Comparison of ENCODE assay signal across 11 cellular contexts in genomic region chr18:10015288-10015701, GRCh38.
DNase-seq lines count a peak whose midpoint lies in the region; ATAC-seq and TF ChIP-seq lines count a peak whose summit lies in the region.
"Had no signal": no experiment of that assay in that cellular context is flagged by ENCODE, and none has a peak within 500 bp of the region (broad histone marks: within the 10 kb centered on the region; RNA-seq: fewer than 3 reads in every experiment).

No MANE protein-coding gene starts in this region.

- BruUV-seq in IMR-90 (replicated peaks; lab: Mats Ljungman, UMichigan) = no TSS peak

- peak overlapping the region; percentile 60 for H2BK20ac ChIP-seq in IMR-90 (ENCODE audit: low read depth, low read length)

- 0 out of 2 replicates have a peak, but pooled peaks cover 4% of the 10 kb centered on the region for H4K20me1 ChIP-seq in IMR-90 (ENCODE audit: insufficient read depth, low read length)

- no peaks in the 10 kb centered on the region for H3K9me3 ChIP-seq in IMR-90 (ENCODE audit: control insufficient read depth, insufficient read depth, low read length)
- no peaks in the 10 kb centered on the region for H3K9me3 ChIP-seq in upper lobe of right lung
- H3K9me3 ChIP-seq: mucosa of descending colon had no signal

- H3K36me3 ChIP-seq in IMR-90 (ENCODE audit: control insufficient read depth, insufficient read depth, low read length) (no peaks in the 10 kb centered on the region), upper lobe of right lung (no peaks in the 10 kb centered on the region)

- H3K9me1 ChIP-seq in IMR-90 (ENCODE audit: insufficient read depth, low read length) = peaks cover 19% of the 10 kb centered on the region

- POLR2A ChIA-PET in IMR-90 (lab: Charles Lee; ENCODE audit: unreplicated experiment) = no interaction called here
- POLR2A ChIA-PET in HEK293T (lab: Yijun Ruan, JAX) = no interaction called here

- peak overlapping the region; percentile 76 for H3K4ac ChIP-seq in IMR-90 (ENCODE audit: low read depth, low read length)

- peak overlapping the region; percentile 49 for H3K14ac ChIP-seq in IMR-90 (replicated peaks; ENCODE audit: low read depth, low read length)

- peaks cover 15% of the 10 kb centered on the region for H3K4me1 ChIP-seq in IMR-90 (ENCODE audit: control insufficient read depth, insufficient read depth, low read length)
- H3K4me1 ChIP-seq in upper lobe of right lung = peaks cover 32% of the 10 kb centered on the region

- peak overlapping the region; percentile 39 for H3K27ac Mint-ChIP-seq in dendritic cell treated with granulocyte-macrophage colony-stimulating factor and Interleukin-4, amounts not matched to agents 40 ng/mL and 50 ng/mL, for 4 days
- H3K27ac Mint-ChIP-seq: H9 had no signal

- H3K9me3 Mint-ChIP-seq in dendritic cell treated with granulocyte-macrophage colony-stimulating factor and Interleukin-4, amounts not matched to agents 40 ng/mL and 50 ng/mL, for 4 days = no peaks in the 10 kb centered on the region
- H3K9me3 Mint-ChIP-seq: H9 had no signal

- peak overlapping the region; percentile 34 for H4K91ac ChIP-seq in IMR-90 (ENCODE audit: insufficient read depth, low read depth, low read length)

- peak overlapping the region; percentile 41 for H4K5ac ChIP-seq in IMR-90 (ENCODE audit: low read depth, low read length)

- H3K4me3 Mint-ChIP-seq in dendritic cell treated with granulocyte-macrophage colony-stimulating factor and Interleukin-4, amounts not matched to agents 40 ng/mL and 50 ng/mL, for 4 days = no peak overlapping the region
- H3K4me3 Mint-ChIP-seq: H9 had no signal

- peak overlapping the region; percentile 41; the same call in 1 of the 2 replicates for H2AK5ac ChIP-seq in IMR-90 (ENCODE audit: low read depth, low read length)

- WGBS in IMR-90 (ENCODE audit: extremely low coverage in 2 of 2, insufficient read length in 1 of 2), 2 experiments = 50% methylated on average over 7 of the region's 9 CpGs; no CpG with 5 or more reads in 1 of the 2 experiments

- TF ChIP-seq CTCF in IMR-90 (conservative IDR thresholded peaks at IDR 0.05; ENCODE audit: low read depth, low read length) (no peak), upper lobe of right lung (IDR thresholded peaks at IDR 0.05) (no peak)

- H3K4me2 ChIP-seq in IMR-90 (ENCODE audit: low read depth, low read length) = no peak overlapping the region

- dilution Hi-C loops in IMR-90 (cut with HindIII; ENCODE audit: low sequenced_read_pairs, unreplicated experiment) = no loop called here

- intact Hi-C loops in IMR-90 (cut with micrococcal nuclease) (loop anchor here (5.0 to 10.0 kb wide), 2 partner anchors 107 to 220 kb away; no protein-coding TSS in a partner anchor), upper lobe of right lung (cut with DNase I) (no loop called here)
- intact Hi-C loops in dendritic cell treated with granulocyte-macrophage colony-stimulating factor and Interleukin-4, amounts not matched to agents 40 ng/mL and 50 ng/mL, for 4 days (cut with micrococcal nuclease) = no loop called here

- in situ Hi-C loops in IMR-90 (cut with MboI; ENCODE audit: low sequenced_read_pairs) = no loop called here

- H3K4me1 Mint-ChIP-seq in dendritic cell treated with granulocyte-macrophage colony-stimulating factor and Interleukin-4, amounts not matched to agents 40 ng/mL and 50 ng/mL, for 4 days (ENCODE audit: low read depth) = peaks cover 53% of the 10 kb centered on the region

- peak overlapping the region; percentile 21 for H3K27ac ChIP-seq in IMR-90 (ENCODE audit: insufficient read depth, low read length)
- H3K27ac ChIP-seq in upper lobe of right lung = peak overlapping the region; percentile 2

- no peak for TF ChIP-seq RAD21 in IMR-90 (IDR thresholded peaks at IDR 0.05; ENCODE audit: low read length)

- no peak for TF ChIP-seq POLR2A in IMR-90 (IDR thresholded peaks at IDR 0.05; ENCODE audit: low read depth, low read length)

- peak overlapping the region; percentile 58; the same call in 1 of the 2 replicates for H3K23ac ChIP-seq in IMR-90 (ENCODE audit: low read depth, low read length)

- H3K4me3 ChIP-seq in IMR-90 (ENCODE audit: insufficient read depth, low read depth, low read length) (no peak overlapping the region), upper lobe of right lung (no peak overlapping the region)
- H3K4me3 ChIP-seq: mucosa of descending colon had no signal

- H2BK15ac ChIP-seq in IMR-90 (ENCODE audit: low read depth, low read length) = peak overlapping the region; percentile 94; the same call in 2 of the 3 replicates

- no peaks in the 10 kb centered on the region for H3K27me3 Mint-ChIP-seq in dendritic cell treated with granulocyte-macrophage colony-stimulating factor and Interleukin-4, amounts not matched to agents 40 ng/mL and 50 ng/mL, for 4 days

- no peak overlapping the region for H3K56ac ChIP-seq in IMR-90 (ENCODE audit: extremely low read depth, insufficient read depth, low read length)

- ATAC-seq in IMR-90 (ENCODE audit: low read depth) = no peak
- ATAC-seq in upper lobe of right lung = no peak
- no peak for ATAC-seq in GM19455 (IDR thresholded peaks at IDR 0.05; ENCODE audit: unreplicated experiment)
- no peak for ATAC-seq in GM21529 (IDR thresholded peaks at IDR 0.05; ENCODE audit: unreplicated experiment)

- CTCF ChIA-PET in IMR-90 (lab: Yijun Ruan, JAX) (interaction anchor here (1.2 to 1.5 kb wide), 4 partner anchors 9 to 505 kb away, joined by 3 to 6 read pairs (median 4); no protein-coding TSS in a partner anchor), HEK293T (lab: Yijun Ruan, JAX) (interaction anchor here (0.6 kb wide), 1 partner anchor 1138 kb away, joined by 3 read pairs; no protein-coding TSS in a partner anchor)

- no peaks in the 10 kb centered on the region for H3K36me3 Mint-ChIP-seq in dendritic cell treated with granulocyte-macrophage colony-stimulating factor and Interleukin-4, amounts not matched to agents 40 ng/mL and 50 ng/mL, for 4 days (ENCODE audit: low read depth)

- H3K18ac ChIP-seq in IMR-90 (ENCODE audit: low read depth, low read length) = peak overlapping the region; percentile 51

- DNase-seq in IMR-90 (peak; percentile 17), left kidney (ENCODE audit: low read depth, low spot score) (peak; percentile 63), upper lobe of right lung (no peak), COR-L47 (lab: John Stamatoyannopoulos, UW) (no peak), HEK293T (ENCODE audit: extremely low spot score) (no peak)
- DNase-seq: H9, mucosa of descending colon, NCI-H1436 treated with DMSO at 0.1 percent for 48 hours had no signal

- peak overlapping the region; percentile 85 for H2BK120ac ChIP-seq in IMR-90 (ENCODE audit: low read depth, low read length)

- peak overlapping the region in 1 of 2 experiments; percentile 49; a peak in 2 of 4 replicates for H4K8ac ChIP-seq in IMR-90 (ENCODE audit: low read depth in 2 of 2, low read length in 2 of 2)

- no peak overlapping the region; the same call in 1 of the 2 replicates for H3K9ac ChIP-seq in IMR-90 (ENCODE audit: low read depth, low read length)

- H3K79me1 ChIP-seq in IMR-90 (ENCODE audit: low read depth in 1 of 2, low read length in 2 of 2) = no peaks in the 10 kb centered on the region

- H3K27me3 ChIP-seq in IMR-90 (ENCODE audit: control insufficient read depth, insufficient read depth, low read length) (no peaks in the 10 kb centered on the region), upper lobe of right lung (no peaks in the 10 kb centered on the region)

- no peak overlapping the region for H2AK9ac ChIP-seq in IMR-90 (replicated peaks; ENCODE audit: low read depth, low read length, poor library complexity)

- H2BK5ac ChIP-seq in IMR-90 (ENCODE audit: low read depth, low read length, poor library complexity, severe bottlenecking) = no peak overlapping the region

- H2AFZ ChIP-seq in IMR-90 (replicated peaks; ENCODE audit: low read length, poor library complexity) = peak overlapping the region; percentile 64

TF ChIP-seq in IMR-90, 13 proteins besides CTCF, POLR2A, EP300 and RAD21 (continues in another document):
- TF ChIP-seq MAZ (IDR thresholded peaks at IDR 0.05; ENCODE audit: borderline replicate concordance, low read depth, low read length) = no peak
- TF ChIP-seq ELK1 (IDR thresholded peaks at IDR 0.05; ENCODE audit: borderline replicate concordance, low read depth, low read length) = no peak
- no peak for TF ChIP-seq FOS (IDR thresholded peaks at IDR 0.05; ENCODE audit: low read depth, low read length)

TF ChIP-seq in HEK293T, 16 proteins besides CTCF, POLR2A, EP300 and RAD21:
- TF ChIP-seq L3MBTL2 (conservative IDR thresholded peaks at IDR 0.05) (no peak), ARNT (IDR thresholded peaks at IDR 0.05) (no peak), NFRKB (IDR thresholded peaks at IDR 0.05) (no peak), FOXM1 (IDR thresholded peaks at IDR 0.05; ENCODE audit: borderline replicate concordance) (no peak), ELF4 (IDR thresholded peaks at IDR 0.05) (no peak), SUZ12 (IDR thresholded peaks at IDR 0.05) (no peak), BHLHE40 (IDR thresholded peaks at IDR 0.05; ENCODE audit: borderline replicate concordance) (no peak), PKNOX1 (IDR thresholded peaks at IDR 0.05) (no peak), SP1 (IDR thresholded peaks at IDR 0.05) (no peak), CTBP1 (IDR thresholded peaks at IDR 0.05; ENCODE audit: borderline replicate concordance) (no peak), HDGF (IDR thresholded peaks at IDR 0.05; ENCODE audit: borderline replicate concordance) (no peak), FOXA1 (IDR thresholded peaks at IDR 0.05) (no peak), LEF1 (IDR thresholded peaks at IDR 0.05; ENCODE audit: borderline replicate concordance) (no peak), ZNF384 (IDR thresholded peaks at IDR 0.05) (no peak), TARDBP (IDR thresholded peaks at IDR 0.05) (no peak), FOXK2 (IDR thresholded peaks at IDR 0.05) (no peak)

Comparison
In these comparisons a context has a peak if more than half of its experiments do, and no peak if none do; other contexts are left out.
1. DNase-seq: peak in IMR-90 (single experiment) and left kidney (single experiment); none in upper lobe of right lung (single experiment), COR-L47 (single experiment) and HEK293T (single experiment).